Comparison of ENCODE assay signal across 23 cellular contexts in the genomic region with DNA sequence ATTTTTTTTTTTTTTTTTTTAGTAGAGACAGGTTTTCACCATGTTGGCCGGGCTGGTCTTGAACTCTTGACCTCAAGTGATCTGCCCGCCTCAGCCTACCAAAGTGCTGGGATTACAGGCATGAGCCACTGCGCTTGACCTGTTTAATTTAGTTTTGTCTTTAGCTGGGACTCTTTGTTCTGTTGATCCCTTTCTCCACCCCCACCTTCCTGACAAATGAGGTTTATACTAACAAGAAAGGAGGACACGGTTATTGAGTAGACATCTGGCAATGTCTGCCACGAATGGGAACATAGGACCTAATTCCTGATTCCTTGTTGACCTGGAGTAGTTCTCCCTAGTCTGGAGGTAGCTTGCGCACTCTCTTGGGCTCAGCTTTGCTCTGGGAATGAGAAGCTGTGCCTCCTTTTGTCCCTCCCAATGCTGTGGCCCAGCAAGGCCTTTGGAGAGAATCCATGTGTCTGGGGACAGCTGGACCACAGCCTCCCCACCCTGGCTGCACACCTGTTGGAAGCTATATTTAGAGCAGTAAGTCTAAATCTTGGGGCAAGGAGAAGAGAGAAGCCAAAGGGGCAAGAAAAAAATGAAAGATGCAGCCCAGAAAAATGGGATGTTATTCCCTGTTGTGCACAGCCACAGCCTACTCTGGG.
"Had no signal": no experiment of that assay in that cellular context is flagged by ENCODE, and none has a peak within 500 bp of the region (broad histone marks: within the 10 kb centered on the region; RNA-seq: fewer than 3 reads in every experiment).

No MANE protein-coding gene starts in this region.

- ATAC-seq: left cardiac atrium; left ventricle myocardium superior; naive thymus-derived CD8-positive, alpha-beta T cell; right cardiac atrium; stimulated activated memory B cell treated with anti-CD40 and anti-IgM and Interleukin-4, amounts not matched to agents 10 μg/mL and 1 μg/mL and 100 μg/mL, for 72 hours had no signal

- H2AFZ ChIP-seq: hepatocyte had no signal

- H3K27ac ChIP-seq: colonic mucosa, esophagus squamous epithelium, hepatocyte, spleen, testis, tibial nerve had no signal

- H3K9me3 ChIP-seq: colonic mucosa, esophagus squamous epithelium, spleen, testis, tibial nerve had no signal

- H3K4me1 ChIP-seq: colonic mucosa, esophagus squamous epithelium, spleen, testis had no signal

- H3K36me3 ChIP-seq: colonic mucosa, esophagus squamous epithelium, spleen, tibial nerve had no signal

- H3K4me1 Mint-ChIP-seq: naive thymus-derived CD8-positive, alpha-beta T cell; stimulated activated memory B cell treated with anti-CD40 and anti-IgM and Interleukin-4, amounts not matched to agents 10 μg/mL and 1 μg/mL and 100 μg/mL, for 72 hours had no signal

- H3K79me2 ChIP-seq: hepatocyte had no signal

- H3K27ac Mint-ChIP-seq: stimulated activated memory B cell treated with anti-CD40 and anti-IgM and Interleukin-4, amounts not matched to agents 10 μg/mL and 1 μg/mL and 100 μg/mL, for 72 hours; stimulated activated naive CD8-positive, alpha-beta T cell treated with anti-CD3 and anti-CD28 coated beads, Interleukin-15, Interleukin-2, amounts not matched to agents 100 ng/mL and 50 ng/mL, for 24 hours had no signal

- DNase-seq: colonic mucosa; dermis blood vessel endothelial cell; esophagus squamous epithelium; foreskin fibroblast; head of caudate nucleus; kidney; left cardiac atrium; left ventricle myocardium superior; mesendoderm; naive thymus-derived CD8-positive, alpha-beta T cell; posterior cingulate gyrus; right cardiac atrium; spleen; stimulated activated CD4-positive, alpha-beta T cell treated with anti-CD3 and anti-CD28 coated beads, Interleukin-15, amount 100 ng/mL, for 24 hours; stimulated activated CD4-positive, alpha-beta T cell treated with anti-CD3 and anti-CD28 coated beads, Interleukin-1b, Interleukin-23, amount 100 ng/mL, for 48 hours; stimulated activated CD4-positive, alpha-beta T cell treated with anti-CD3 and anti-CD28 coated beads, Interleukin-4, amount 100 ng/mL, for 24 hours; testis had no signal

- H3K36me3 Mint-ChIP-seq: naive thymus-derived CD8-positive, alpha-beta T cell; stimulated activated memory B cell treated with anti-CD40 and anti-IgM and Interleukin-4, amounts not matched to agents 10 μg/mL and 1 μg/mL and 100 μg/mL, for 72 hours had no signal

- H3K4me3 Mint-ChIP-seq: naive thymus-derived CD8-positive, alpha-beta T cell; neural crest cell; stimulated activated memory B cell treated with anti-CD40 and anti-IgM and Interleukin-4, amounts not matched to agents 10 μg/mL and 1 μg/mL and 100 μg/mL, for 72 hours; stimulated activated naive CD8-positive, alpha-beta T cell treated with anti-CD3 and anti-CD28 coated beads, Interleukin-15, Interleukin-2, amounts not matched to agents 100 ng/mL and 50 ng/mL, for 24 hours had no signal

- H3K27me3 ChIP-seq: colonic mucosa, spleen, testis, tibial nerve had no signal

- H3K9me3 Mint-ChIP-seq: neural crest cell; stimulated activated memory B cell treated with anti-CD40 and anti-IgM and Interleukin-4, amounts not matched to agents 10 μg/mL and 1 μg/mL and 100 μg/mL, for 72 hours; stimulated activated naive CD8-positive, alpha-beta T cell treated with anti-CD3 and anti-CD28 coated beads, Interleukin-15, Interleukin-2, amounts not matched to agents 100 ng/mL and 50 ng/mL, for 24 hours had no signal

- H3K4me3 ChIP-seq: colonic mucosa, esophagus squamous epithelium, hepatocyte, lung, spleen, testis, tibial nerve had no signal

- H3K4me2 ChIP-seq: hepatocyte had no signal
